8 cellular contexts compared by ENCODE assay signal in genomic region chr3:157175678-157176077, GRCh38. TPM values are rescaled to one million over a fixed set of nuclear protein-coding genes. Genes with fewer than 3 reads are reported as not detected.
DNase-seq lines count a peak whose midpoint lies in the region; ATAC-seq and TF ChIP-seq lines count a peak whose summit lies in the region.

No MANE protein-coding gene starts in this region.

- H3K4me1 Mint-ChIP-seq in activated T-cell treated with anti-CD3 and anti-CD28 coated beads, Interleukin-2, amount 50 U/mL, for 72 hours (ENCODE audit: low read depth): peaks cover 32% of the 10 kb centered on the region

- no peak overlapping the region for H4K91ac ChIP-seq in trophoblast cell (ENCODE audit: low read depth, low read length)

- TF ChIP-seq POLR2A in heart left ventricle (IDR thresholded peaks at IDR 0.05): no peak

- peak overlapping the region; percentile 81 to 96 for H3K4me3 Mint-ChIP-seq in activated T-cell treated with anti-CD3 and anti-CD28 coated beads, Interleukin-2, amount 50 U/mL, for 72 hours

- H3K36me3 ChIP-seq in DOHH2 (ENCODE audit: control insufficient read depth, low read length) (peaks cover 19% of the 10 kb centered on the region), heart left ventricle (peaks cover 0 to 5% (median 0%) of the 10 kb centered on the region in 9 donors), trophoblast cell (ENCODE audit: control insufficient read depth in 1 of 2, insufficient read depth in 2 of 2, low read length in 2 of 2) (no peaks in the 10 kb centered on the region)

- no peaks in the 10 kb centered on the region for H4K20me1 ChIP-seq in DOHH2 (ENCODE audit: control insufficient read depth, insufficient read depth, low read depth, low read length)

- 0 to 1% (median 1%) methylated on average over 11 of the region's 11 CpGs for WGBS in heart left ventricle, 4 donors
- WGBS in trophoblast cell (ENCODE audit: extremely low coverage, insufficient coverage, insufficient read length): no CpG with 5 or more reads among the region's 11 CpGs

- peaks cover 33% of the 10 kb centered on the region for H3K79me2 ChIP-seq in DOHH2 (ENCODE audit: control insufficient read depth, low read length)
- H3K79me2 ChIP-seq in trophoblast cell (ENCODE audit: control insufficient read depth, insufficient read depth, low read length, poor library complexity): peaks cover 2% of the 10 kb centered on the region

- no peak for ATAC-seq in activated T-cell treated with anti-CD3 and anti-CD28 coated beads, Interleukin-2, amount 50 U/mL, for 72 hours (replicated peaks in 1 of 2)
- ATAC-seq in heart left ventricle: peak in 3 of 4 donors; percentile 17 to 48 (median 29)

- no peaks in the 10 kb centered on the region for H3K9me3 Mint-ChIP-seq in activated T-cell treated with anti-CD3 and anti-CD28 coated beads, Interleukin-2, amount 50 U/mL, for 72 hours

- TF ChIP-seq CTCF in DOHH2 (IDR thresholded peaks at IDR 0.05; ENCODE audit: low read depth, low read length, poor library complexity, severe bottlenecking) (no peak), heart left ventricle (IDR thresholded peaks at IDR 0.05) (no peak)

- no peak overlapping the region for H3K23ac ChIP-seq in trophoblast cell (ENCODE audit: low read length)

- H3K4me2 ChIP-seq in DOHH2 (ENCODE audit: low read length) (peak overlapping the region; percentile 60), trophoblast cell (ENCODE audit: low read length) (peak overlapping the region; percentile 97)

- H4K8ac ChIP-seq in trophoblast cell (ENCODE audit: low read depth, low read length): no peak overlapping the region

- H3K27ac Mint-ChIP-seq in activated T-cell treated with anti-CD3 and anti-CD28 coated beads, Interleukin-2, amount 50 U/mL, for 72 hours: peak overlapping the region; percentile 96

- H3K79me1 ChIP-seq in trophoblast cell (ENCODE audit: low read length): peaks cover 5% of the 10 kb centered on the region

- DNase-seq in Jurkat, Clone E6-1 (ENCODE audit: low read depth, low spot score): no peak
- peak; percentile 26 to 28 for DNase-seq in activated T-cell treated with anti-CD3 and anti-CD28 coated beads, Interleukin-2, amount 50 U/mL, for 72 hours
- DNase-seq in heart left ventricle (no peak), trophoblast cell (peak in 1 of 2 donors; percentile 46), 8988T (no peak), activated gamma-delta T cell (lab: John Stamatoyannopoulos, UW) (no peak), H4 (ENCODE audit: low spot score) (no peak)

- peak overlapping the region; percentile 59 for H3K4ac ChIP-seq in trophoblast cell (ENCODE audit: low read depth, low read length)

- H2BK5ac ChIP-seq in trophoblast cell (ENCODE audit: low read depth, low read length, poor library complexity): no peak overlapping the region

- peak overlapping the region; percentile 30 for H3K9ac ChIP-seq in trophoblast cell (ENCODE audit: low read length)

- no peaks in the 10 kb centered on the region for H3K27me3 Mint-ChIP-seq in activated T-cell treated with anti-CD3 and anti-CD28 coated beads, Interleukin-2, amount 50 U/mL, for 72 hours (ENCODE audit: low read depth)

- intact Hi-C loops in heart left ventricle (cut with DNase I): loop anchor here in 7 of 10 donors (1.0 to 2.0 kb wide), 3 partner anchors 15 to 25 kb away; partner anchors contain the start of gene CCNL1 (in 7 of the 7)

- no peak overlapping the region for H2AFZ ChIP-seq in trophoblast cell (ENCODE audit: insufficient read depth, low read length, poor library complexity)

- H3F3A ChIP-seq in DOHH2 (ENCODE audit: control insufficient read depth, insufficient read depth): peaks cover 7% of the 10 kb centered on the region

- no peaks in the 10 kb centered on the region for H3K9me2 ChIP-seq in DOHH2 (replicated peaks; ENCODE audit: control insufficient read depth, low read length)

- no peak overlapping the region for H2AK5ac ChIP-seq in trophoblast cell (ENCODE audit: low read length)

- no peak overlapping the region for H3K14ac ChIP-seq in trophoblast cell (ENCODE audit: low read length)

- H4K12ac ChIP-seq in trophoblast cell (ENCODE audit: low read depth, low read length): peak overlapping the region; percentile 72

- peaks cover 8% of the 10 kb centered on the region; the same call in 1 of the 2 replicates for H3K9me3 ChIP-seq in DOHH2 (ENCODE audit: control insufficient read depth, insufficient read depth, low read length)
- no peaks in the 10 kb centered on the region for H3K9me3 ChIP-seq in heart left ventricle
- peaks cover 9% of the 10 kb centered on the region for H3K9me3 ChIP-seq in trophoblast cell (ENCODE audit: insufficient read depth, low read depth, low read length)

- H3K4me3 ChIP-seq in DOHH2 (ENCODE audit: low read length) (peak overlapping the region; percentile 90), heart left ventricle (peak overlapping the region; percentile 15 to 79 (median 64)), trophoblast cell (ENCODE audit: low read depth, low read length) (no peak overlapping the region)
- peak overlapping the region; percentile 74 for H3K4me3 ChIP-seq in Jurkat, Clone E6-1 (ENCODE audit: low read length)

- no peaks in the 10 kb centered on the region for H3K27me3 ChIP-seq in DOHH2 (ENCODE audit: control insufficient read depth, low read length)
- H3K27me3 ChIP-seq in heart left ventricle: no peaks in the 10 kb centered on the region
- no peaks in the 10 kb centered on the region for H3K27me3 ChIP-seq in trophoblast cell (ENCODE audit: insufficient read depth, low read length)

- H3K4me1 ChIP-seq in DOHH2 (ENCODE audit: control insufficient read depth, low read length) (peaks cover 16% of the 10 kb centered on the region), heart left ventricle (peaks cover 0 to 38% (median 16%) of the 10 kb centered on the region in 12 donors), trophoblast cell (ENCODE audit: control insufficient read depth in 1 of 2, insufficient read depth in 2 of 2, low read length in 2 of 2) (no peaks in the 10 kb centered on the region)

- H3K18ac ChIP-seq in trophoblast cell (ENCODE audit: low read length): no peak overlapping the region

- H3K27ac ChIP-seq in DOHH2 (ENCODE audit: low read depth, low read length) (peak overlapping the region; percentile 86), heart left ventricle (peak overlapping the region; percentile 91 to 98 (median 97)), trophoblast cell (ENCODE audit: low read depth, low read length) (no peak overlapping the region)

- H2BK12ac ChIP-seq in trophoblast cell (ENCODE audit: low read length): no peak overlapping the region

- no peak overlapping the region for H2BK120ac ChIP-seq in trophoblast cell (ENCODE audit: insufficient read depth, low read length, poor library complexity)

- peaks cover 11 to 25% of the 10 kb centered on the region in 2 donors for H3K36me3 Mint-ChIP-seq in activated T-cell treated with anti-CD3 and anti-CD28 coated beads, Interleukin-2, amount 50 U/mL, for 72 hours (ENCODE audit: insufficient read depth in 2 of 2)

RNA-seq across cellular contexts. Expression of gene CCNL1, which starts 15.7 kb away (rescaled TPM):
- polyA plus RNA-seq in Jurkat, Clone E6-1 (2012; ENCODE audit: insufficient read depth, insufficient read length): 48.0 TPM
- 100 to 1,000 TPM; 248 to 315 TPM for total RNA-seq in activated T-cell treated with anti-CD3 and anti-CD28 coated beads, Interleukin-2, amount 50 U/mL, for 72 hours
- total RNA-seq in heart left ventricle: 10 to 100 TPM; 15.5 to 66.7 (median 26.8) TPM
- polyA plus RNA-seq in heart left ventricle: 10 to 100 TPM; 19.4 to 25.3 TPM
- polyA plus RNA-seq in trophoblast cell (2013): 56.5 and 56.9 TPM in 2 replicates
- total RNA-seq in H4 (2014; rRNA removed; shearing (Covaris generic)): 24.3 and 30.6 TPM in 2 replicates

Comparison
In these comparisons a context has a peak if more than half of its experiments do, and no peak if none do; other contexts are left out.
1. DNase-seq: peak in activated T-cell treated with anti-CD3 and anti-CD28 coated beads, Interleukin-2, amount 50 U/mL, for 72 hours (2 of 2); none in Jurkat, Clone E6-1 (single experiment), heart left ventricle (0 of 5), 8988T (single experiment), activated gamma-delta T cell (single experiment) and H4 (single experiment).
2. ATAC-seq: peak in heart left ventricle (3 of 4); none in activated T-cell treated with anti-CD3 and anti-CD28 coated beads, Interleukin-2, amount 50 U/mL, for 72 hours (0 of 2).